9 cellular contexts compared by ENCODE assay signal in genomic region chr7:33054261-33054964, GRCh38. TPM values are rescaled to one million over a fixed set of nuclear protein-coding genes. Genes with fewer than 3 reads are reported as not detected.
DNase-seq lines count a peak whose midpoint lies in the region; ATAC-seq and TF ChIP-seq lines count a peak whose summit lies in the region.
"Had no signal": no experiment of that assay in that cellular context is flagged by ENCODE, and none has a peak within 500 bp of the region (broad histone marks: within the 10 kb centered on the region; RNA-seq: fewer than 3 reads in every experiment).

No MANE protein-coding gene starts in this region.

- peaks cover 16% of the 10 kb centered on the region for H3K36me3 Mint-ChIP-seq in activated CD8-positive, alpha-beta T cell treated with anti-CD3 and anti-CD28 coated beads, Interleukin-2, amount 10 ng/mL, durations not matched to agents 7 days and 5 days (ENCODE audit: low read depth)
- peaks cover 0 to 14% of the 10 kb centered on the region in 2 donors for H3K36me3 Mint-ChIP-seq in naive B cell

- POLR2A ChIA-PET in activated CD8-positive, alpha-beta T cell treated with anti-CD3 and anti-CD28 coated beads, Interleukin-2, amount 10 ng/mL, durations not matched to agents 7 days and 5 days (lab: Charles Lee): interaction anchor here (3.1 kb wide), 1 partner anchor 8 kb away, joined by 14 read pairs; the partner anchor contains the start of gene NT5C3A

- ATAC-seq in activated CD8-positive, alpha-beta T cell treated with anti-CD3 and anti-CD28 coated beads, Interleukin-2, amount 10 ng/mL, durations not matched to agents 7 days and 5 days: peak; percentile 73
- ATAC-seq in naive B cell (ENCODE audit: low read depth in 2 of 2): peak; percentile 27 to 29

- no peak overlapping the region for H3K27ac ChIP-seq in coronary artery
- H3K27ac ChIP-seq: tibial nerve had no signal

- no peak overlapping the region for H3K4me3 ChIP-seq in Jurkat, Clone E6-1 (ENCODE audit: low read length)
- H3K4me3 ChIP-seq in coronary artery: no peak overlapping the region
- H3K4me3 ChIP-seq: tibial nerve had no signal

- peak overlapping the region; percentile 58 for H3K27ac Mint-ChIP-seq in activated CD8-positive, alpha-beta T cell treated with anti-CD3 and anti-CD28 coated beads, Interleukin-2, amount 10 ng/mL, durations not matched to agents 7 days and 5 days
- H3K27ac Mint-ChIP-seq in naive B cell: peak overlapping the region; percentile 32 to 87 (median 64)

- CTCF ChIA-PET in activated CD8-positive, alpha-beta T cell treated with anti-CD3 and anti-CD28 coated beads, Interleukin-2, amount 10 ng/mL, durations not matched to agents 7 days and 5 days (lab: Charles Lee): interaction anchor here (0.6 to 3.9 kb wide), 6 partner anchors 10 to 259 kb away, joined by 3 to 30 read pairs (median 4); partner anchors contain the start of gene RP9

- TF ChIP-seq CTCF in GM13977 (IDR thresholded peaks at IDR 0.05; ENCODE audit: extremely low read depth, insufficient read depth, missing control alignments) (no peak), coronary artery (IDR thresholded peaks at IDR 0.05) (no peak)

- peak; percentile 16 for DNase-seq in GM13977 (ENCODE audit: low spot score)
- DNase-seq in Jurkat, Clone E6-1 (ENCODE audit: low read depth, low spot score): peak; percentile 39
- no peak for DNase-seq in activated CD8-positive, alpha-beta T cell treated with anti-CD3 and anti-CD28 coated beads, Interleukin-2, amount 10 ng/mL, durations not matched to agents 7 days and 5 days
- DNase-seq in naive B cell: no peak
- no peak for DNase-seq in SKM-1 treated with dmso at 0.1 percent for 144 hours (lab: John Stamatoyannopoulos, UW; ENCODE audit: unreplicated experiment)
- no peak for DNase-seq in coronary artery (ENCODE audit: low spot score)
- no peak for DNase-seq in T-helper 9 cell
- DNase-seq: midbrain had no signal

- no peak overlapping the region for H3K4me3 Mint-ChIP-seq in activated CD8-positive, alpha-beta T cell treated with anti-CD3 and anti-CD28 coated beads, Interleukin-2, amount 10 ng/mL, durations not matched to agents 7 days and 5 days
- H3K4me3 Mint-ChIP-seq in naive B cell: peak overlapping the region in 1 of 8 donors; percentile 25

- in situ Hi-C loops in GM13977 (cut with MboI; ENCODE audit: low pct_unique_long_range_greater_than_20kb, low sequenced_read_pairs, unreplicated experiment): no loop called here

- H3K27me3 Mint-ChIP-seq in activated CD8-positive, alpha-beta T cell treated with anti-CD3 and anti-CD28 coated beads, Interleukin-2, amount 10 ng/mL, durations not matched to agents 7 days and 5 days (ENCODE audit: low read depth): no peaks in the 10 kb centered on the region
- no peaks in the 10 kb centered on the region for H3K27me3 Mint-ChIP-seq in naive B cell

- peaks cover 51% of the 10 kb centered on the region for H3K4me1 Mint-ChIP-seq in activated CD8-positive, alpha-beta T cell treated with anti-CD3 and anti-CD28 coated beads, Interleukin-2, amount 10 ng/mL, durations not matched to agents 7 days and 5 days (ENCODE audit: low read depth)
- H3K4me1 Mint-ChIP-seq in naive B cell: peaks cover 45 to 83% (median 69%) of the 10 kb centered on the region in 3 donors

- no peaks in the 10 kb centered on the region for H3K9me3 Mint-ChIP-seq in activated CD8-positive, alpha-beta T cell treated with anti-CD3 and anti-CD28 coated beads, Interleukin-2, amount 10 ng/mL, durations not matched to agents 7 days and 5 days (ENCODE audit: insufficient read depth)
- peaks cover 0 to 2% (median 0%) of the 10 kb centered on the region in 7 donors for H3K9me3 Mint-ChIP-seq in naive B cell

RNA-seq across cellular contexts. Expression of gene NT5C3A, which starts 8.2 kb away (rescaled TPM):
- polyA plus RNA-seq in Jurkat, Clone E6-1 (2012; ENCODE audit: insufficient read depth, insufficient read length): 20.4 TPM
- 10 to 100 TPM; 44.4 to 45.8 TPM for total RNA-seq in activated CD8-positive, alpha-beta T cell treated with anti-CD3 and anti-CD28 coated beads, Interleukin-2, amount 10 ng/mL, durations not matched to agents 7 days and 5 days
- 100 to 1,000 TPM; 131 to 206 (median 147) TPM for polyA plus RNA-seq in naive B cell (ENCODE audit: low read depth in 6 of 6)

RNA-seq across cellular contexts. Expression of gene RP9, which starts 54.8 kb away (rescaled TPM):
- polyA plus RNA-seq in Jurkat, Clone E6-1 (2012; ENCODE audit: insufficient read depth, insufficient read length): 30.7 TPM
- 10 to 100 TPM in 1 of 2 experiments, 1 to 10 TPM in 1; 9.6 to 11.8 TPM for total RNA-seq in activated CD8-positive, alpha-beta T cell treated with anti-CD3 and anti-CD28 coated beads, Interleukin-2, amount 10 ng/mL, durations not matched to agents 7 days and 5 days
- 100 to 1,000 TPM in 1 of 6 donors, 10 to 100 TPM in 5; 69.2 to 117 (median 82.4) TPM for polyA plus RNA-seq in naive B cell (ENCODE audit: low read depth in 6 of 6)

Comparison
In these comparisons a context has a peak if more than half of its experiments do, and no peak if none do; other contexts are left out.
1. DNase-seq: peak in GM13977 (single experiment) and Jurkat, Clone E6-1 (single experiment); none in activated CD8-positive, alpha-beta T cell treated with anti-CD3 and anti-CD28 coated beads, Interleukin-2, amount 10 ng/mL, durations not matched to agents 7 days and 5 days (single experiment), naive B cell (single experiment), SKM-1 treated with dmso at 0.1 percent for 144 hours (single experiment), coronary artery (single experiment) and T-helper 9 cell (single experiment).